In the genomic region with DNA sequence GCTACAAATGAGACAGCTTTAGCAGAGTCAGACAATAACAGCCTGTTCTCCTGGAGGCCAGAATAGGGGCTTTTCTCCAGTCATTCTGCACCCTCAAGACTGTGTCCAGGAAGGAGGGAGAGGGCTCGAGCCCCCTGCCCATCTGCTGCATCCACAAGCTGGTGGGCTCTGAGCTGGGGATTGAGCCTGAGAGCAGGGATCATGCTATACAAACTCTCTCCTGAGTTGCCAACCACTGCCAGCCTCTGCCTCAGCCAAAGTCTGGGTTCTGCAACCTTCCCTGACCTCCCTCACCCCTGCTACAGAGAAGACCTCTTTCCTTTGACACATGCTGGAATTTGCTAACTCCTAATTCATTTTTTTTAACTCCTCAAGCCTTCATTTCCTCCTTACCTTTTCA, we compare ENCODE assay signal across 22 cellular contexts.
"Had no signal": no experiment of that assay in that cellular context is flagged by ENCODE, and none has a peak within 500 bp of the region (broad histone marks: within the 10 kb centered on the region; RNA-seq: fewer than 3 reads in every experiment).

No MANE protein-coding gene starts in this region.

- H3K4me3 ChIP-seq: cardiac muscle cell, MG63 had no signal

- H3K4me3 Mint-ChIP-seq: activated CD8-positive, alpha-beta T cell treated with anti-CD3 and anti-CD28 coated beads for 36 hours; activated naive CD8-positive, alpha-beta T cell; T-helper 17 cell had no signal

- H3K9me3 ChIP-seq: MG63 had no signal

- ATAC-seq: activated CD4-positive, CD25-positive, alpha-beta regulatory T cell treated with anti-CD3 and anti-CD28 coated beads, Interleukin-2, amount 50 U/mL, for 24 hours; activated CD8-positive, alpha-beta T cell treated with anti-CD3 and anti-CD28 coated beads for 36 hours; T-helper 17 cell had no signal

- H3K27ac Mint-ChIP-seq: activated CD8-positive, alpha-beta T cell treated with anti-CD3 and anti-CD28 coated beads for 36 hours; activated naive CD8-positive, alpha-beta T cell; T-helper 17 cell had no signal

- H3K36me3 ChIP-seq: brain microvascular endothelial cell, cardiac muscle cell, MG63 had no signal

- H3K9me3 Mint-ChIP-seq: activated CD8-positive, alpha-beta T cell treated with anti-CD3 and anti-CD28 coated beads for 36 hours had no signal

- H3K9ac ChIP-seq: KMS-11 had no signal

- H3K4me2 ChIP-seq: KMS-11 had no signal

- DNase-seq: activated CD4-positive, alpha-beta T cell treated with anti-CD3 and anti-CD28 coated beads for 4 hours; activated CD8-positive, alpha-beta memory T cell treated with anti-CD3 and anti-CD28 coated beads, Interleukin-2, amount 50 U/mL, for 48 hours; activated CD8-positive, alpha-beta T cell treated with anti-CD3 and anti-CD28 coated beads for 36 hours; activated naive CD4-positive, alpha-beta T cell; activated T-cell treated with anti-CD3 and anti-CD28 coated beads, Interleukin-2, amount 50 U/mL, for 1 hour; amygdala; brain microvascular endothelial cell; MG63; NCI-H1092 treated with DMSO at 0.1 percent for 48 hours; NCI-H1417 treated with DMSO at 0.1 percent for 48 hours; NCI-H1694; NCI-H2029 treated with DMSO at 0.1 percent for 48 hours; NCI-H345; NCI-H510A; NCI-H748 treated with DMSO at 0.1 percent for 48 hours; SIG-M5; T-helper 17 cell; T1000 had no signal

- H3K27me3 ChIP-seq: brain microvascular endothelial cell, cardiac muscle cell, MG63 had no signal

- H3K36me3 Mint-ChIP-seq: activated naive CD8-positive, alpha-beta T cell had no signal

- H3K27ac ChIP-seq: brain microvascular endothelial cell, cardiac muscle cell, KMS-11 had no signal

- H3K4me1 Mint-ChIP-seq: T-helper 17 cell had no signal
